Comparison of ENCODE assay signal across 1 cellular context in genomic region chr3:111545349-111545748, GRCh38.
TF ChIP-seq lines count a peak whose summit lies in the region.

No MANE protein-coding gene starts in this region.

TF ChIP-seq in IMR-90, 13 proteins besides CTCF, POLR2A, EP300 and RAD21:
- TF ChIP-seq MXI1 (IDR thresholded peaks at IDR 0.05; ENCODE audit: borderline replicate concordance, low read depth, low read length) (no peak), SMC3 (IDR thresholded peaks at IDR 0.05; ENCODE audit: low read depth, low read length) (no peak), USF2 (IDR thresholded peaks at IDR 0.05; ENCODE audit: low read depth, low read length) (no peak), BHLHE40 (IDR thresholded peaks at IDR 0.05; ENCODE audit: low read depth, low read length) (no peak)
- TF ChIP-seq, protein P1, sequence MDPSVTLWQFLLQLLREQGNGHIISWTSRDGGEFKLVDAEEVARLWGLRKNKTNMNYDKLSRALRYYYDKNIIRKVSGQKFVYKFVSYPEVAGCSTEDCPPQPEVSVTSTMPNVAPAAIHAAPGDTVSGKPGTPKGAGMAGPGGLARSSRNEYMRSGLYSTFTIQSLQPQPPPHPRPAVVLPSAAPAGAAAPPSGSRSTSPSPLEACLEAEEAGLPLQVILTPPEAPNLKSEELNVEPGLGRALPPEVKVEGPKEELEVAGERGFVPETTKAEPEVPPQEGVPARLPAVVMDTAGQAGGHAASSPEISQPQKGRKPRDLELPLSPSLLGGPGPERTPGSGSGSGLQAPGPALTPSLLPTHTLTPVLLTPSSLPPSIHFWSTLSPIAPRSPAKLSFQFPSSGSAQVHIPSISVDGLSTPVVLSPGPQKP (IDR thresholded peaks at IDR 0.05; ENCODE audit: borderline replicate concordance, low read depth, low read length): no peak
